Comparison of ENCODE assay signal across 26 cellular contexts in the genomic region with DNA sequence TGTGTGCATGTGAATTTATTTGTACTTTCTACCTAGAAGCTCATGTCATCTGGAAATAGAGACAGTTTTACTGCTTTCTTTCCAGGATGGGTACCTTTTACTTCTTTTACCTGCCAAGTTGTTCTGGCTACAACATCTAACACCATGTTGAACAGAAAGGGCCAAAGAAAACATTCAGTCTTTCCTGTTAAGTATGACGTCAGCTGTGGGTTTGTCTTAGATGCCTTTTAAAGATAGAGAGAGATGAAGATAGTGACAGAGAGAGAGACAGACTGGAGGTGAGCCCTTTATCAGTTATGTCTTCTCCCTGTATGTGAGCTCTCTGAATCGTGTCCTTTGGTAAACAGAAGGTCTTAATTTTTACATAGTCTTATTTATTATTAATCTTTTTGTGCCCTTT. TPM values are rescaled to one million over a fixed set of nuclear protein-coding genes. Genes with fewer than 3 reads are reported as not detected.
"Had no signal": no experiment of that assay in that cellular context is flagged by ENCODE, and none has a peak within 500 bp of the region (broad histone marks: within the 10 kb centered on the region; RNA-seq: fewer than 3 reads in every experiment).

No MANE protein-coding gene starts in this region.

- H3K4me1 Mint-ChIP-seq: activated naive CD8-positive, alpha-beta T cell treated with anti-CD3 and anti-CD28 coated beads, Interleukin-2, amount 50 U/mL, for 24 hours; central memory CD8-positive, alpha-beta T cell; memory B cell; T-cell had no signal

- ATAC-seq: activated CD8-positive, alpha-beta T cell treated with anti-CD3 and anti-CD28 coated beads, Interleukin-2, amount 10 ng/mL, durations not matched to agents 7 days and 5 days; activated naive CD8-positive, alpha-beta T cell treated with anti-CD3 and anti-CD28 coated beads, Interleukin-2, amount 50 U/mL, for 24 hours; foreskin keratinocyte; left cardiac atrium; pancreas; right cardiac atrium; stimulated activated naive CD8-positive, alpha-beta T cell treated with anti-CD3 and anti-CD28 coated beads, Interleukin-15, Interleukin-2, amounts not matched to agents 100 U/mL and 50 U/mL, for 24 hours; T-cell had no signal

- H3K4me3 Mint-ChIP-seq: activated CD8-positive, alpha-beta T cell treated with anti-CD3 and anti-CD28 coated beads, Interleukin-2, amount 10 ng/mL, durations not matched to agents 7 days and 5 days; activated naive CD8-positive, alpha-beta T cell treated with anti-CD3 and anti-CD28 coated beads, Interleukin-2, amount 50 U/mL, for 24 hours; activated T-helper 1 cell treated with anti-CD3 and anti-CD28 coated beads, Interleukin-12 subunit alpha, Interleukin-12 subunit beta, Interleukin-2, Interleukin-4 antibody, amounts not matched to agents 30 ng/mL and 10 ng/mL and 1 ng/mL, durations not matched to agents 14 hours and 24 hours and 36 hours; central memory CD8-positive, alpha-beta T cell; memory B cell; nephron progenitor cell; T-cell had no signal

- H3K27me3 ChIP-seq: pancreas had no signal

- H3K9me3 Mint-ChIP-seq: central memory CD8-positive, alpha-beta T cell had no signal

- H3K9me3 ChIP-seq: pancreas had no signal

- H3K27ac ChIP-seq: ascending aorta, foreskin keratinocyte, pancreas had no signal

- H3K4me1 ChIP-seq: ascending aorta, foreskin keratinocyte, pancreas had no signal

- H3K36me3 ChIP-seq: ascending aorta, pancreas had no signal

- H3K36me3 Mint-ChIP-seq: T-cell had no signal

- H3K4me3 ChIP-seq: ascending aorta, pancreas had no signal

- DNase-seq: activated CD4-positive, alpha-beta T cell treated with anti-CD3 and anti-CD28 coated beads for 1 hour; activated CD4-positive, alpha-beta T cell treated with anti-CD3 and anti-CD28 coated beads, Interleukin-2, amount 50 U/mL, for 1 hour; activated CD8-positive, alpha-beta T cell treated with anti-CD3 and anti-CD28 coated beads, Interleukin-2, amount 10 ng/mL, durations not matched to agents 7 days and 5 days; activated gamma-delta T cell; activated naive CD4-positive, alpha-beta T cell treated with anti-CD3 and anti-CD28 coated beads, Interleukin-2, amount 50 U/mL, for 16 hours; activated naive CD8-positive, alpha-beta T cell treated with anti-CD3 and anti-CD28 coated beads, Interleukin-2, amount 50 U/mL, for 24 hours; cortex of kidney; erythroblast; foreskin keratinocyte; left cardiac atrium; nephron progenitor cell; pancreas; right cardiac atrium; stimulated activated CD4-positive, alpha-beta T cell treated with anti-CD3 and anti-CD28 coated beads, Interleukin-4, amount 100 ng/mL, for 4 hours; stimulated activated naive CD8-positive, alpha-beta T cell treated with anti-CD3 and anti-CD28 coated beads, Interleukin-15, Interleukin-2, amounts not matched to agents 100 U/mL and 50 U/mL, for 24 hours; T-cell had no signal

- FAIRE-seq: endometrium, pancreas, TTC549 had no signal

- H3K27ac Mint-ChIP-seq: activated CD8-positive, alpha-beta T cell treated with anti-CD3 and anti-CD28 coated beads, Interleukin-2, amount 10 ng/mL, durations not matched to agents 7 days and 5 days; activated naive CD8-positive, alpha-beta T cell treated with anti-CD3 and anti-CD28 coated beads, Interleukin-2, amount 50 U/mL, for 24 hours; activated T-helper 1 cell treated with anti-CD3 and anti-CD28 coated beads, Interleukin-12 subunit alpha, Interleukin-12 subunit beta, Interleukin-2, Interleukin-4 antibody, amounts not matched to agents 30 ng/mL and 10 ng/mL and 1 ng/mL, durations not matched to agents 14 hours and 24 hours and 36 hours; memory B cell; nephron progenitor cell; T-cell had no signal

RNA-seq across cellular contexts. Expression of gene DACT2, which starts 3.4 kb away (rescaled TPM):
- total RNA-seq: activated CD8-positive, alpha-beta T cell treated with anti-CD3 and anti-CD28 coated beads, Interleukin-2, amount 10 ng/mL, durations not matched to agents 7 days and 5 days; ascending aorta; fibroblast of lung; mononuclear cell; myocyte; pulmonary artery endothelial cell; T-cell had no signal
